Comparison of ENCODE assay signal across 1 cellular context in the genomic region with DNA sequence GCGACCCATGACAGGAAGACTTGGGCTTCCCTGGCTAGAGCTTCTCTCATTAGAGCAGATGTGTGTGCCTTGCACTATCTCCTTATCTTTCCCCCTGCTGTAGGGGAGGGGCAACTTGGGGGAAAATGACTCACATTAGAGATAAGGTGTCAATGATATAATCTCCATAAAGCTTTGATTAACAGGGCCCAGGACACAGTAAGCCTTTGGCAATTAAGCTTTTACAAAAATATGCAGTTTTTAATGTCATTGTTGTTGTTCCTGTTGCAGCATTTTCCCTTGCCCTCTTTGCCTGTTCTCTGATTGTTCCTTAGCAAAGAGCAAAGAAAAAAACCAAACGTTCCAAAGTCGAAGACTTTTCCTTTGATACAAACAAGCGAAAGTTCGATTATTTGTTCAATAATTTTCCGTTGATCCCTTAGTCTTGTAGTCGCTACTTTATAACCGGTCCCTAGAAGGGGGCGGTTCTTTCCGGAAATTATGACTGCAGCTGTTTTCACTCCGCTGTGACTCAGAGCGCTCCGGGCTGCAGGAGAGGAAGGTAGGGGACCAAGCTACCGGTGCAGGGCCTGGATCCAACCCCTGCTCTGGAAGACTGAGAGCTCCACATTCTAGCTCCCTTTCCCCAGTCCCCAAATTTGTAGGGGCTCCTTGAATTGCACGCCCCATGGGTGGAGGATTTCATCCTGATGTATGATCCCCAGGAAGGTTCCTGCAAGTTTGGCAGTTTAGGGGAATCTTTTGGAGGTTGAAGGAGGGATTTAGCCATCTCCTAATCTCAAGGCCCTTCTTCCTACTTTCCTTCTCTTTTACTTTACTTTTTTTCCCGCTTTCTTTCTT.
TF ChIP-seq lines count a peak whose summit lies in the region.

A gene with protein sequence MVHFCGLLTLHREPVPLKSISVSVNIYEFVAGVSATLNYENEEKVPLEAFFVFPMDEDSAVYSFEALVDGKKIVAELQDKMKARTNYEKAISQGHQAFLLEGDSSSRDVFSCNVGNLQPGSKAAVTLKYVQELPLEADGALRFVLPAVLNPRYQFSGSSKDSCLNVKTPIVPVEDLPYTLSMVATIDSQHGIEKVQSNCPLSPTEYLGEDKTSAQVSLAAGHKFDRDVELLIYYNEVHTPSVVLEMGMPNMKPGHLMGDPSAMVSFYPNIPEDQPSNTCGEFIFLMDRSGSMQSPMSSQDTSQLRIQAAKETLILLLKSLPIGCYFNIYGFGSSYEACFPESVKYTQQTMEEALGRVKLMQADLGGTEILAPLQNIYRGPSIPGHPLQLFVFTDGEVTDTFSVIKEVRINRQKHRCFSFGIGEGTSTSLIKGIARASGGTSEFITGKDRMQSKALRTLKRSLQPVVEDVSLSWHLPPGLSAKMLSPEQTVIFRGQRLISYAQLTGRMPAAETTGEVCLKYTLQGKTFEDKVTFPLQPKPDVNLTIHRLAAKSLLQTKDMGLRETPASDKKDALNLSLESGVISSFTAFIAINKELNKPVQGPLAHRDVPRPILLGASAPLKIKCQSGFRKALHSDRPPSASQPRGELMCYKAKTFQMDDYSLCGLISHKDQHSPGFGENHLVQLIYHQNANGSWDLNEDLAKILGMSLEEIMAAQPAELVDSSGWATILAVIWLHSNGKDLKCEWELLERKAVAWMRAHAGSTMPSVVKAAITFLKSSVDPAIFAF (plus strand): TSS at position 509 of the 840 bp plus-strand sequence. CDS start 2,062 bp downstream, outside the sequence.

TF ChIP-seq in GM23338, 12 proteins besides CTCF, POLR2A, EP300 and RAD21 (continued from another document):
- TF ChIP-seq, protein P1, sequence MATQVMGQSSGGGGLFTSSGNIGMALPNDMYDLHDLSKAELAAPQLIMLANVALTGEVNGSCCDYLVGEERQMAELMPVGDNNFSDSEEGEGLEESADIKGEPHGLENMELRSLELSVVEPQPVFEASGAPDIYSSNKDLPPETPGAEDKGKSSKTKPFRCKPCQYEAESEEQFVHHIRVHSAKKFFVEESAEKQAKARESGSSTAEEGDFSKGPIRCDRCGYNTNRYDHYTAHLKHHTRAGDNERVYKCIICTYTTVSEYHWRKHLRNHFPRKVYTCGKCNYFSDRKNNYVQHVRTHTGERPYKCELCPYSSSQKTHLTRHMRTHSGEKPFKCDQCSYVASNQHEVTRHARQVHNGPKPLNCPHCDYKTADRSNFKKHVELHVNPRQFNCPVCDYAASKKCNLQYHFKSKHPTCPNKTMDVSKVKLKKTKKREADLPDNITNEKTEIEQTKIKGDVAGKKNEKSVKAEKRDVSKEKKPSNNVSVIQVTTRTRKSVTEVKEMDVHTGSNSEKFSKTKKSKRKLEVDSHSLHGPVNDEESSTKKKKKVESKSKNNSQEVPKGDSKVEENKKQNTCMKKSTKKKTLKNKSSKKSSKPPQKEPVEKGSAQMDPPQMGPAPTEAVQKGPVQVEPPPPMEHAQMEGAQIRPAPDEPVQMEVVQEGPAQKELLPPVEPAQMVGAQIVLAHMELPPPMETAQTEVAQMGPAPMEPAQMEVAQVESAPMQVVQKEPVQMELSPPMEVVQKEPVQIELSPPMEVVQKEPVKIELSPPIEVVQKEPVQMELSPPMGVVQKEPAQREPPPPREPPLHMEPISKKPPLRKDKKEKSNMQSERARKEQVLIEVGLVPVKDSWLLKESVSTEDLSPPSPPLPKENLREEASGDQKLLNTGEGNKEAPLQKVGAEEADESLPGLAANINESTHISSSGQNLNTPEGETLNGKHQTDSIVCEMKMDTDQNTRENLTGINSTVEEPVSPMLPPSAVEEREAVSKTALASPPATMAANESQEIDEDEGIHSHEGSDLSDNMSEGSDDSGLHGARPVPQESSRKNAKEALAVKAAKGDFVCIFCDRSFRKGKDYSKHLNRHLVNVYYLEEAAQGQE (IDR thresholded peaks at IDR 0.05; ENCODE audit: unreplicated experiment): no peak
- TF ChIP-seq EZH2phosphoT487 (IDR thresholded peaks at IDR 0.05; ENCODE audit: unreplicated experiment) (no peak), NANOG (IDR thresholded peaks at IDR 0.05; ENCODE audit: borderline replicate concordance) (no peak)
- TF ChIP-seq, protein P2, sequence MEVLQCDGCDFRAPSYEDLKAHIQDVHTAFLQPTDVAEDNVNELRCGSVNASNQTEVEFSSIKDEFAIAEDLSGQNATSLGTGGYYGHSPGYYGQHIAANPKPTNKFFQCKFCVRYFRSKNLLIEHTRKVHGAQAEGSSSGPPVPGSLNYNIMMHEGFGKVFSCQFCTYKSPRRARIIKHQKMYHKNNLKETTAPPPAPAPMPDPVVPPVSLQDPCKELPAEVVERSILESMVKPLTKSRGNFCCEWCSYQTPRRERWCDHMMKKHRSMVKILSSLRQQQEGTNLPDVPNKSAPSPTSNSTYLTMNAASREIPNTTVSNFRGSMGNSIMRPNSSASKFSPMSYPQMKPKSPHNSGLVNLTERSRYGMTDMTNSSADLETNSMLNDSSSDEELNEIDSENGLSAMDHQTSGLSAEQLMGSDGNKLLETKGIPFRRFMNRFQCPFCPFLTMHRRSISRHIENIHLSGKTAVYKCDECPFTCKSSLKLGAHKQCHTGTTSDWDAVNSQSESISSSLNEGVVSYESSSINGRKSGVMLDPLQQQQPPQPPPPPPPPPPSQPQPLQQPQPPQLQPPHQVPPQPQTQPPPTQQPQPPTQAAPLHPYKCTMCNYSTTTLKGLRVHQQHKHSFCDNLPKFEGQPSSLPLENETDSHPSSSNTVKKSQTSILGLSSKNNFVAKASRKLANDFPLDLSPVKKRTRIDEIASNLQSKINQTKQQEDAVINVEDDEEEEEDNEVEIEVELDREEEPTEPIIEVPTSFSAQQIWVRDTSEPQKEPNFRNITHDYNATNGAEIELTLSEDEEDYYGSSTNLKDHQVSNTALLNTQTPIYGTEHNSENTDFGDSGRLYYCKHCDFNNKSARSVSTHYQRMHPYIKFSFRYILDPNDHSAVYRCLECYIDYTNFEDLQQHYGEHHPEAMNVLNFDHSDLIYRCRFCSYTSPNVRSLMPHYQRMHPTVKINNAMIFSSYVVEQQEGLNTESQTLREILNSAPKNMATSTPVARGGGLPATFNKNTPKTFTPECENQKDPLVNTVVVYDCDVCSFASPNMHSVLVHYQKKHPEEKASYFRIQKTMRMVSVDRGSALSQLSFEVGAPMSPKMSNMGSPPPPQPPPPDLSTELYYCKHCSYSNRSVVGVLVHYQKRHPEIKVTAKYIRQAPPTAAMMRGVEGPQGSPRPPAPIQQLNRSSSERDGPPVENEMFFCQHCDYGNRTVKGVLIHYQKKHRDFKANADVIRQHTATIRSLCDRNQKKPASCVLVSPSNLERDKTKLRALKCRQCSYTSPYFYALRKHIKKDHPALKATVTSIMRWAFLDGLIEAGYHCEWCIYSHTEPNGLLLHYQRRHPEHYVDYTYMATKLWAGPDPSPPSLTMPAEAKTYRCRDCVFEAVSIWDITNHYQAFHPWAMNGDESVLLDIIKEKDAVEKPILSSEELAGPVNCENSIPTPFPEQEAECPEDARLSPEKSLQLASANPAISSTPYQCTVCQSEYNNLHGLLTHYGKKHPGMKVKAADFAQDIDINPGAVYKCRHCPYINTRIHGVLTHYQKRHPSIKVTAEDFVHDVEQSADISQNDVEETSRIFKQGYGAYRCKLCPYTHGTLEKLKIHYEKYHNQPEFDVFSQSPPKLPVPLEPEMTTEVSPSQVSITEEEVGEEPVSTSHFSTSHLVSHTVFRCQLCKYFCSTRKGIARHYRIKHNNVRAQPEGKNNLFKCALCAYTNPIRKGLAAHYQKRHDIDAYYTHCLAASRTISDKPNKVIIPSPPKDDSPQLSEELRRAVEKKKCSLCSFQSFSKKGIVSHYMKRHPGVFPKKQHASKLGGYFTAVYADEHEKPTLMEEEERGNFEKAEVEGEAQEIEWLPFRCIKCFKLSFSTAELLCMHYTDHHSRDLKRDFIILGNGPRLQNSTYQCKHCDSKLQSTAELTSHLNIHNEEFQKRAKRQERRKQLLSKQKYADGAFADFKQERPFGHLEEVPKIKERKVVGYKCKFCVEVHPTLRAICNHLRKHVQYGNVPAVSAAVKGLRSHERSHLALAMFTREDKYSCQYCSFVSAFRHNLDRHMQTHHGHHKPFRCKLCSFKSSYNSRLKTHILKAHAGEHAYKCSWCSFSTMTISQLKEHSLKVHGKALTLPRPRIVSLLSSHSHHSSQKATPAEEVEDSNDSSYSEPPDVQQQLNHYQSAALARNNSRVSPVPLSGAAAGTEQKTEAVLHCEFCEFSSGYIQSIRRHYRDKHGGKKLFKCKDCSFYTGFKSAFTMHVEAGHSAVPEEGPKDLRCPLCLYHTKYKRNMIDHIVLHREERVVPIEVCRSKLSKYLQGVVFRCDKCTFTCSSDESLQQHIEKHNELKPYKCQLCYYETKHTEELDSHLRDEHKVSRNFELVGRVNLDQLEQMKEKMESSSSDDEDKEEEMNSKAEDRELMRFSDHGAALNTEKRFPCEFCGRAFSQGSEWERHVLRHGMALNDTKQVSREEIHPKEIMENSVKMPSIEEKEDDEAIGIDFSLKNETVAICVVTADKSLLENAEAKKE (CRISPR knock-in tag; IDR thresholded peaks at IDR 0.05): no peak; the same call in 1 of the 2 replicates
